21 cellular contexts compared by ENCODE assay signal in the genomic region with DNA sequence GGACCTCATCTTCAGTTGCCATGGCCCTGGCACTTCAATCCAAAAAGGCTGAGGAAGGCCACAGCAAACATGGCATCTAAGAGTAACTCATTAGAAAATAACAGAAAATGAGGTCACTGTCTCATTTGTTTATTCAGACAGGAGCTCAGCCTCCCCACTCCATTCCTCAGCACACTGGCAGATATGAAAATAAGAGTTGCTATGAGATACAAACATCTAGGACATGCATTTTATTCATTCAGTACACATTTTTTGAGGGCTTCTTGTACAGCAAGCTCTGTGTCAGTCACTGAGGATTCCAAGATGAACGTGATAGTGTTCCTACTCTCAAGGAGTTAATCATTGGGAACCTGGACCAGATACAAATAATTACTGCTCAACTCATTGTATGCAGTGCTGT. TPM values are rescaled to one million over a fixed set of nuclear protein-coding genes. Genes with fewer than 3 reads are reported as not detected.
A peak's percentile ranks its signal among the peaks of the same experiment; 100 is the strongest.
DNase-seq lines count a peak whose midpoint lies in the region; ATAC-seq and TF ChIP-seq lines count a peak whose summit lies in the region.
"Had no signal": no experiment of that assay in that cellular context is flagged by ENCODE, and none has a peak within 500 bp of the region (broad histone marks: within the 10 kb centered on the region; RNA-seq: fewer than 3 reads in every experiment).

No MANE protein-coding gene starts in this region.

- H3K27ac ChIP-seq in right atrium auricular region: no peak overlapping the region
- no peak overlapping the region for H3K27ac ChIP-seq in left ventricle myocardium inferior (replicated peaks)
- peak overlapping the region; percentile 35 for H3K27ac ChIP-seq in layer of hippocampus (ENCODE audit: low read depth, low read length)
- H3K27ac ChIP-seq: BLaER1 treated with 17β-estradiol and CSF1 and Interleukin-3, amounts not matched to agents 10 nM and 100 nM; SK-N-MC had no signal

- no peaks in the 10 kb centered on the region for H3K36me3 ChIP-seq in right atrium auricular region
- H3K36me3 ChIP-seq in left ventricle myocardium inferior: no peaks in the 10 kb centered on the region
- H3K36me3 ChIP-seq in adipocyte (ENCODE audit: control insufficient read depth, insufficient read depth, low read length, severe bottlenecking): no peaks in the 10 kb centered on the region
- H3K36me3 ChIP-seq: BLaER1 treated with 17β-estradiol and CSF1 and Interleukin-3, amounts not matched to agents 10 nM and 100 nM had no signal

- H3K4me1 ChIP-seq in right atrium auricular region (peaks cover 0 to 63% of the 10 kb centered on the region in 2 donors), left ventricle myocardium inferior (peaks cover 82% of the 10 kb centered on the region), adipocyte (ENCODE audit: control insufficient read depth, insufficient read depth, low read length) (peaks cover 44% of the 10 kb centered on the region)

- H3K27me3 ChIP-seq in right atrium auricular region: no peaks in the 10 kb centered on the region
- H3K27me3 ChIP-seq in left ventricle myocardium inferior (ENCODE audit: low read depth): no peaks in the 10 kb centered on the region
- H3K27me3 ChIP-seq in adipocyte (replicated peaks; ENCODE audit: control insufficient read depth, insufficient read depth, low read length): no peaks in the 10 kb centered on the region
- H3K27me3 ChIP-seq in layer of hippocampus (ENCODE audit: control insufficient read depth, insufficient read depth, low read length): no peaks in the 10 kb centered on the region
- H3K27me3 ChIP-seq: BLaER1 treated with 17β-estradiol and CSF1 and Interleukin-3, amounts not matched to agents 10 nM and 100 nM had no signal

- peak overlapping the region; percentile 27 for H3K9ac ChIP-seq in adipocyte (ENCODE audit: low read length)
- H3K9ac ChIP-seq: BLaER1 treated with 17β-estradiol and CSF1 and Interleukin-3, amounts not matched to agents 10 nM and 100 nM had no signal

- intact Hi-C loops in left ventricle myocardium inferior (cut with micrococcal nuclease): no loop called here

- H3K4me3 ChIP-seq in right atrium auricular region (no peak overlapping the region), left ventricle myocardium inferior (no peak overlapping the region), adipocyte (ENCODE audit: low read length) (no peak overlapping the region)
- H3K4me3 ChIP-seq: BLaER1 treated with 17β-estradiol and CSF1 and Interleukin-3, amounts not matched to agents 10 nM and 100 nM; SK-N-MC had no signal

- DNase-seq in right atrium auricular region (ENCODE audit: low spot score) (peak; percentile 36), left ventricle myocardium inferior (no peak), adipocyte (ENCODE audit: low read depth) (peak; percentile 28), ureter (ENCODE audit: low spot score) (peak; percentile 1)
- DNase-seq in activated naive CD4-positive, alpha-beta T cell treated with Interleukin-2 at 50 U/mL for 16 hours: no peak
- DNase-seq: CD8-positive, alpha-beta memory T cell; Karpas-422; MM.1S; NCI-H1105 treated with DMSO at 0.1 percent for 48 hours; NCI-H187; NCI-H2171; NCI-H510A; Right ventricle myocardium superior had no signal

- no peaks in the 10 kb centered on the region for H3K9me3 ChIP-seq in right atrium auricular region
- no peaks in the 10 kb centered on the region for H3K9me3 ChIP-seq in left ventricle myocardium inferior (replicated peaks)
- H3K9me3 ChIP-seq in adipocyte (ENCODE audit: control insufficient read depth, low read length): no peaks in the 10 kb centered on the region

- TF ChIP-seq CTCF in right atrium auricular region (IDR thresholded peaks at IDR 0.05) (no peak), left ventricle myocardium inferior (IDR thresholded peaks at IDR 0.05; ENCODE audit: borderline replicate concordance) (no peak)

- ATAC-seq in GM18502 (IDR thresholded peaks at IDR 0.05; ENCODE audit: poor library complexity, unreplicated experiment): no peak
- no peak for ATAC-seq in activated CD4-positive, CD25-positive, alpha-beta regulatory T cell treated with anti-CD3 and anti-CD28 coated beads, Interleukin-2, amount 50 U/mL, for 24 hours

RNA-seq across cellular contexts. Expression of gene TMEM125, which starts 32.7 kb away (rescaled TPM):
- 1 to 10 TPM in 1 of 2 donors, under 1 TPM in 1; 0.70 to 2.1 TPM for total RNA-seq in right atrium auricular region
- total RNA-seq in left ventricle myocardium inferior: not detected
- total RNA-seq in ureter: 12.1 TPM
- total RNA-seq: A172; CD8-positive, alpha-beta memory T cell; Daoy; H4; Right ventricle myocardium superior had no signal

RNA-seq across cellular contexts. Expression of gene C1orf210, which starts 48.2 kb away (rescaled TPM):
- not detected for total RNA-seq in right atrium auricular region
- not detected for total RNA-seq in left ventricle myocardium inferior
- 12.0 TPM for total RNA-seq in ureter
- total RNA-seq: A172; CD8-positive, alpha-beta memory T cell; Daoy; H4; Right ventricle myocardium superior had no signal

Comparison
In these comparisons a context has a peak if more than half of its experiments do, and no peak if none do; other contexts are left out.
1. DNase-seq: peak in right atrium auricular region (single experiment), adipocyte (single experiment) and ureter (single experiment); none in left ventricle myocardium inferior (single experiment) and activated naive CD4-positive, alpha-beta T cell treated with Interleukin-2 at 50 U/mL for 16 hours (single experiment).